13 cellular contexts compared by ENCODE assay signal in the genomic region with DNA sequence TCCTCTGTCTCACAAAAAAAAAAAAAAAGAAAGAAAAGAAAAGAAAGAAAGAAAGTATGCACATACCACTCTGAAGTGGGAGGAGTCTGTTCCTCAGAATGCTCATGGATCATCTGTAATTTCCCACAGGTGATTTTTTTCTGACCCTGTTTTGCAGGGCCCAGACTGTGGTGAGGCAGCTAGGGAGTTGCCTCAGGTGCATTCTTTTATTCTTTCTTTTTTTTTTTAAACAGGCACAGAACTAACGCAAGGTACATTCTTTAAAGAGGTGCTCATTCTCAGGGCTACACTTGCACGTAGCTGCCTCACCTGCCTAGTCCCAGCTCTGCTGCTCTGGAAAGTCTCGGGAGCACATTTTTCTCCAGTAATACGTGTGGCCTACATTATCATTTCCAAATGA. TPM values are rescaled to one million over a fixed set of nuclear protein-coding genes. Genes with fewer than 3 reads are reported as not detected.
DNase-seq lines count a peak whose midpoint lies in the region; ATAC-seq, FAIRE-seq and TF ChIP-seq lines count a peak whose summit lies in the region.
"Not testable (repeated sequence)": the region's sequence is repeated elsewhere in the genome, so short reads cannot be mapped to it uniquely, and the experiment has no call there.
"Had no signal": no experiment of that assay in that cellular context is flagged by ENCODE, and none has a peak within 500 bp of the region (broad histone marks: within the 10 kb centered on the region; RNA-seq: fewer than 3 reads in every experiment).

No MANE protein-coding gene starts in this region.

- not testable (repeated sequence) for H3K18ac ChIP-seq in mesendoderm (ENCODE audit: low read length)

- no CpG with 5 or more reads among the region's 4 CpGs for WGBS in mesendoderm (ENCODE audit: extremely low coverage, insufficient coverage, low lambda C conversion rate)
- 54% methylated on average over 4 of the region's 4 CpGs for WGBS in smooth muscle cell (ENCODE audit: low lambda C conversion rate)

- not testable (repeated sequence) for H3K79me1 ChIP-seq in mesendoderm (ENCODE audit: low read length)

- H3K56ac ChIP-seq in mesendoderm (ENCODE audit: low read length): not testable (repeated sequence)

- H3K36me3 ChIP-seq in Caco-2 (ENCODE audit: control insufficient read depth, insufficient read depth, low read length); bronchial epithelial cell (ENCODE audit: control insufficient read depth, insufficient read depth, low read length); keratinocyte (ENCODE audit: control insufficient read depth in 2 of 2, extremely low read depth in 1 of 2, insufficient read depth in 2 of 2, low read length in 2 of 2); mesendoderm (ENCODE audit: control insufficient read depth, insufficient read depth, low read length); smooth muscle cell (ENCODE audit: low read depth): not testable (repeated sequence)

- dilution Hi-C loops in keratinocyte (cut with MboI; ENCODE audit: extremely low pct_ligation_motif_present, low sequenced_read_pairs): not testable (repeated sequence)

- not testable (repeated sequence) for BruUV-seq in Caco-2 (replicated peaks; lab: Mats Ljungman, UMichigan)

- not testable (repeated sequence) for H2AK5ac ChIP-seq in mesendoderm (ENCODE audit: low read length)

- not testable (repeated sequence) for H3F3A ChIP-seq in smooth muscle cell (ENCODE audit: low read depth)

- not testable (repeated sequence) for H3K79me2 ChIP-seq in keratinocyte (ENCODE audit: control insufficient read depth, insufficient read depth, low read length); mesendoderm (ENCODE audit: control insufficient read depth, insufficient read depth, low read length); smooth muscle cell (ENCODE audit: low read depth)

- H3K4me2 ChIP-seq in keratinocyte (ENCODE audit: control insufficient read depth, extremely low read depth, insufficient read depth, low read depth, low read length): peak overlapping the region; percentile 32
- H3K4me2 ChIP-seq in mesendoderm (ENCODE audit: low read length); smooth muscle cell: not testable (repeated sequence)

- not testable (repeated sequence) for H4K8ac ChIP-seq in mesendoderm (ENCODE audit: low read depth, low read length)

- DNase-seq in Caco-2 (peak; percentile 88 to 90), LoVo (ENCODE audit: low spot score) (peak; percentile 49), SIG-M5 treated with dmso at 0.1 percent for 504 hours (lab: John Stamatoyannopoulos, UW; ENCODE audit: unreplicated experiment) (peak; percentile 3), bronchial epithelial cell (ENCODE audit: low read depth) (peak; percentile 78), keratinocyte (ENCODE audit: low read depth, low spot score) (peak; percentile 53), mesendoderm (peak; percentile 61)
- not testable (repeated sequence) for DNase-seq in smooth muscle cell (lab: John Stamatoyannopoulos, UW; ENCODE audit: unreplicated experiment)

- not testable (repeated sequence) for H2BK5ac ChIP-seq in mesendoderm (ENCODE audit: low read length)

- H3K4me1 Mint-ChIP-seq in Caco-2 (ENCODE audit: low read depth, unreplicated experiment): peaks cover 21% of the 10 kb centered on the region

- not testable (repeated sequence) for H3K4ac ChIP-seq in mesendoderm (ENCODE audit: low read depth, low read length)

- POLR2A ChIA-PET in Caco-2 (lab: Charles Lee): interaction anchor here (0.5 to 1.0 kb wide), 8 partner anchors 10 to 885 kb away, joined by 3 to 12 read pairs (median 4); a partner anchor contains a TSS

- H3K9me1 ChIP-seq in keratinocyte (ENCODE audit: control insufficient read depth, extremely low read depth, insufficient read depth, low read length): not testable (repeated sequence)

- not testable (repeated sequence) for H3K27me3 Mint-ChIP-seq in Caco-2 (ENCODE audit: insufficient read depth, unreplicated experiment)

- H3K4me1 ChIP-seq in Caco-2: peaks cover 32% of the 10 kb centered on the region
- not testable (repeated sequence) for H3K4me1 ChIP-seq in keratinocyte (ENCODE audit: control insufficient read depth, extremely low read depth, insufficient read depth, low read length); mesendoderm (ENCODE audit: control insufficient read depth, low read depth, low read length); smooth muscle cell (ENCODE audit: low read depth)

- H3K23ac ChIP-seq in mesendoderm (ENCODE audit: low read length): not testable (repeated sequence)

- CTCF ChIA-PET in Caco-2 (lab: Charles Lee): interaction anchor here (0.7 to 1.3 kb wide), 5 partner anchors 19 to 234 kb away, joined by 3 to 6 read pairs (median 6); no protein-coding TSS in a partner anchor

- peak; percentile 82 for FAIRE-seq in bronchial epithelial cell (lab: Jason Lieb, UNC)
- peak; percentile 99 for FAIRE-seq in keratinocyte (lab: Jason Lieb, UNC)

- H2AFZ ChIP-seq in keratinocyte (ENCODE audit: control insufficient read depth, low read length); smooth muscle cell (ENCODE audit: low read depth): not testable (repeated sequence)

- H3K27ac Mint-ChIP-seq in Caco-2 (ENCODE audit: unreplicated experiment): peak overlapping the region; percentile 96

- peaks cover 28% of the 10 kb centered on the region for H3K36me3 Mint-ChIP-seq in Caco-2 (ENCODE audit: insufficient read depth, unreplicated experiment)

- not testable (repeated sequence) for H3K27me3 ChIP-seq in Caco-2 (replicated peaks; ENCODE audit: control insufficient read depth, insufficient read depth, low read length); bronchial epithelial cell (ENCODE audit: control insufficient read depth, insufficient read depth, low read length); keratinocyte (ENCODE audit: control insufficient read depth, extremely low read depth, insufficient read depth, low read length); mesendoderm (ENCODE audit: insufficient read depth, low read length, poor library complexity); smooth muscle cell (ENCODE audit: low read depth)

- H4K5ac ChIP-seq in mesendoderm (ENCODE audit: low read length): not testable (repeated sequence)

- not testable (repeated sequence) for H4K20me1 ChIP-seq in keratinocyte (ENCODE audit: control insufficient read depth, extremely low read depth, insufficient read depth, low read length); smooth muscle cell (ENCODE audit: low read depth)

- H3K27ac ChIP-seq in keratinocyte (ENCODE audit: control insufficient read depth, insufficient read depth, low read length) (peak overlapping the region; percentile 65), smooth muscle cell (ENCODE audit: low read depth) (peak overlapping the region; percentile 77)
- not testable (repeated sequence) for H3K27ac ChIP-seq in mesendoderm (ENCODE audit: low read depth, low read length)

- TF ChIP-seq CTCF in Caco-2 (IDR thresholded peaks at IDR 0.05; ENCODE audit: insufficient read depth in 1 of 2, low read depth in 1 of 2, low read length in 1 of 2, severe bottlenecking in 1 of 2, unreplicated experiment in 1 of 2); bronchial epithelial cell (IDR thresholded peaks at IDR 0.05; ENCODE audit: insufficient read depth, low read length, severe bottlenecking); keratinocyte (optimal IDR thresholded peaks at IDR 0.05 in 1 of 3, IDR thresholded peaks at IDR 0.05 in 1 of 3, conservative IDR thresholded peaks at IDR 0.05 in 1 of 3; ENCODE audit: extremely low read depth in 1 of 3, insufficient read depth in 2 of 3, low read length in 3 of 3); smooth muscle cell (IDR thresholded peaks at IDR 0.05; ENCODE audit: borderline replicate concordance, insufficient read depth, poor library complexity, severe bottlenecking): not testable (repeated sequence)

- intact Hi-C loops in Caco-2 (cut with micrococcal nuclease; ENCODE audit: unreplicated experiment): loop anchor here (1.0 kb wide), 1 partner anchor 10 kb away; no protein-coding TSS in a partner anchor

- H3K9ac ChIP-seq in keratinocyte (ENCODE audit: control insufficient read depth, extremely low read depth, insufficient read depth, low read length): peak overlapping the region; percentile 33
- H3K9ac ChIP-seq in mesendoderm (ENCODE audit: low read length); smooth muscle cell (ENCODE audit: low read depth): not testable (repeated sequence)

- H3K4me3 Mint-ChIP-seq in Caco-2 (ENCODE audit: unreplicated experiment): peak overlapping the region; percentile 2

- H3K4me3 ChIP-seq in Caco-2 (ENCODE audit: low read depth, low read length); bronchial epithelial cell (ENCODE audit: low read depth, low read length); keratinocyte (ENCODE audit: control insufficient read depth in 2 of 3, extremely low read depth in 1 of 3, insufficient read depth in 2 of 3, low read depth in 1 of 3, low read length in 3 of 3); mesendoderm (ENCODE audit: low read length); smooth muscle cell: not testable (repeated sequence)

- not testable (repeated sequence) for H2BK15ac ChIP-seq in mesendoderm (replicated peaks; ENCODE audit: low read depth)

- H2BK120ac ChIP-seq in mesendoderm (ENCODE audit: low read depth, low read length): not testable (repeated sequence)

- peak; percentile 84 for ATAC-seq in esophagus mucosa

- H3K9me3 Mint-ChIP-seq in Caco-2 (ENCODE audit: unreplicated experiment): not testable (repeated sequence)

- not testable (repeated sequence) for H3K9me3 ChIP-seq in Caco-2; keratinocyte (ENCODE audit: control insufficient read depth, low read depth, low read length); smooth muscle cell (replicated peaks; ENCODE audit: low read depth)

RNA-seq across cellular contexts. Expression of a gene that starts 36.6 kb away (rescaled TPM):
- not detected in 2 replicates for total RNA-seq in Caco-2 (2022)
- total RNA-seq in bronchial epithelial cell: not detected in 2 replicates
- 0.52 TPM for total RNA-seq in esophagus mucosa
- polyA plus RNA-seq in keratinocyte: 0.01 TPM in 2 of 3 replicates, not detected in the other
- not detected for polyA plus RNA-seq in keratinocyte (2011; ENCODE audit: low read depth)
- polyA plus RNA-seq in keratinocyte (2011; cell fraction: cytosol; rRNA removed): not detected in 2 replicates
- polyA plus RNA-seq in keratinocyte (2011; cell fraction: nucleus; rRNA removed): 0.08 and 0.09 TPM in 2 replicates
- polyA plus RNA-seq in keratinocyte (2012; ENCODE audit: low replicate concordance): not detected in 2 replicates
- 0.10 to 0.13 TPM in 2 of 3 replicates, not detected in the other for polyA minus RNA-seq in keratinocyte
- not detected for polyA minus RNA-seq in keratinocyte (2011; cell fraction: cytosol; rRNA and poly(A)+ RNA removed)
- 0.32 TPM in 1 of 2 replicates, not detected in the other for polyA minus RNA-seq in keratinocyte (2011; cell fraction: nucleus; rRNA and poly(A)+ RNA removed)
- 198 TPM for polyA plus RNA-seq in mesendoderm (2013, experiment 1 of 2)
- 200 TPM for polyA plus RNA-seq in mesendoderm (2013, experiment 2 of 2)
- total RNA-seq in smooth muscle cell: not detected in 2 replicates
- not detected in 2 replicates for polyA plus RNA-seq in smooth muscle cell
- total RNA-seq: A673; CD8-positive, alpha-beta T cell; HT1080 had no signal
- polyA plus RNA-seq: BJ, CD14-positive monocyte had no signal

RNA-seq across cellular contexts. Expression of a gene that starts 47.0 kb away (rescaled TPM):
- 129 and 141 TPM in 2 replicates for total RNA-seq in Caco-2 (2022)
- total RNA-seq in bronchial epithelial cell: not detected in 2 replicates
- total RNA-seq in esophagus mucosa: not detected
- 0.11 to 2.2 TPM (median 0.51 TPM) in 3 replicates for polyA plus RNA-seq in keratinocyte
- polyA plus RNA-seq in keratinocyte (2011; ENCODE audit: low read depth): 0.55 TPM
- 0.14 and 0.50 TPM in 2 replicates for polyA plus RNA-seq in keratinocyte (2011; cell fraction: cytosol; rRNA removed)
- polyA plus RNA-seq in keratinocyte (2011; cell fraction: nucleus; rRNA removed): 1.6 and 1.8 TPM in 2 replicates
- 0.08 and 1.6 TPM in 2 replicates for polyA plus RNA-seq in keratinocyte (2012; ENCODE audit: low replicate concordance)
- polyA minus RNA-seq in keratinocyte: 0.67 to 4.7 TPM in 2 of 3 replicates, not detected in the other
- polyA minus RNA-seq in keratinocyte (2011; cell fraction: cytosol; rRNA and poly(A)+ RNA removed): not detected
- polyA minus RNA-seq in keratinocyte (2011; cell fraction: nucleus; rRNA and poly(A)+ RNA removed): 0.42 and 1.2 TPM in 2 replicates
- 10.5 TPM for polyA plus RNA-seq in mesendoderm (2013, experiment 1 of 2)
- polyA plus RNA-seq in mesendoderm (2013, experiment 2 of 2): 9.8 TPM
- 2.3 and 2.8 TPM in 2 replicates for total RNA-seq in smooth muscle cell
- 8.1 and 19.3 TPM in 2 replicates for polyA plus RNA-seq in smooth muscle cell
- total RNA-seq: HT1080 had no signal
- polyA plus RNA-seq: BJ had no signal

Comparison
In these comparisons a context has a peak if more than half of its experiments do, and no peak if none do; other contexts are left out.
1. RNA of a gene that starts 47.0 kb away (total RNA-seq): 129 to 141 TPM in Caco-2; 2.3 to 2.8 TPM in smooth muscle cell, not detected in esophagus mucosa (single experiment) and not detected in bronchial epithelial cell; every median in the first group is over 10 times any median in the second.